8 cellular contexts compared by ENCODE assay signal in genomic region chr7:8217200-8218068, GRCh38. TPM values are rescaled to one million over a fixed set of nuclear protein-coding genes. Genes with fewer than 3 reads are reported as not detected.
A peak's percentile ranks its signal among the peaks of the same experiment; 100 is the strongest.
DNase-seq lines count a peak whose midpoint lies in the region; ATAC-seq and TF ChIP-seq lines count a peak whose summit lies in the region.

No MANE protein-coding gene starts in this region.

- H3K36me3 ChIP-seq in breast epithelium (no peaks in the 10 kb centered on the region), tibial artery (no peaks in the 10 kb centered on the region)

- TF ChIP-seq CTCF in breast epithelium (IDR thresholded peaks at IDR 0.05) (peak; percentile 70 to 87 (median 75)), tibial artery (IDR thresholded peaks at IDR 0.05) (peak; percentile 65 to 84)

- intact Hi-C loops in Right ventricle myocardium superior (cut with DNase I): loop anchor here (10.0 kb wide), 2 partner anchors 453 to 543 kb away; no protein-coding TSS in a partner anchor
- intact Hi-C loops in Right ventricle myocardium inferior (cut with DNase I): loop anchor here (5.0 to 10.0 kb wide), 5 partner anchors 250 to 793 kb away; partner anchors contain the start of genes GLCCI1 and UMAD1
- intact Hi-C loops in breast epithelium (cut with DNase I; ENCODE audit: low total_unique reads): loop anchor here (2.0 kb wide), 1 partner anchor 53 kb away; no protein-coding TSS in a partner anchor
- intact Hi-C loops in tibial artery (cut with DNase I; ENCODE audit: low total_unique reads): loop anchor here (5.0 to 10.0 kb wide), 3 partner anchors 453 to 790 kb away; no protein-coding TSS in a partner anchor

- DNase-seq in Right ventricle myocardium superior: no peak
- DNase-seq in Right ventricle myocardium inferior (ENCODE audit: missing footprints): no peak
- peak; percentile 83 for DNase-seq in Jurkat, Clone E6-1 (ENCODE audit: low read depth, low spot score)
- DNase-seq in NOMO-1 (lab: John Stamatoyannopoulos, UW; ENCODE audit: unreplicated experiment in 2 of 2): peak; percentile 16 to 76
- no peak for DNase-seq in breast epithelium (ENCODE audit: low spot score in 2 of 2)
- peak; percentile 74 for DNase-seq in kidney tubule cell (ENCODE audit: low spot score)
- DNase-seq in tibial artery: no peak
- DNase-seq in stimulated activated CD4-positive, alpha-beta T cell treated with anti-CD3 and anti-CD28 coated beads, Interleukin-12 subunit alpha, Interleukin-12 subunit beta, amount 100 ng/mL, for 4 hours: no peak

- TF ChIP-seq POLR2A in breast epithelium (IDR thresholded peaks at IDR 0.05): no peak

- no peak overlapping the region for H3K4me3 ChIP-seq in Jurkat, Clone E6-1 (ENCODE audit: low read length)
- H3K4me3 ChIP-seq in breast epithelium: no peak overlapping the region
- H3K4me3 ChIP-seq in tibial artery: no peak overlapping the region

- peak; percentile 55 for ATAC-seq in Right ventricle myocardium superior (ENCODE audit: poor library complexity)
- no peak for ATAC-seq in Right ventricle myocardium inferior

- H3K27me3 ChIP-seq in breast epithelium: no peaks in the 10 kb centered on the region
- no peaks in the 10 kb centered on the region for H3K27me3 ChIP-seq in tibial artery

- H3K27ac ChIP-seq in breast epithelium (no peak overlapping the region), tibial artery (no peak overlapping the region)

- no peaks in the 10 kb centered on the region for H3K9me3 ChIP-seq in breast epithelium
- H3K9me3 ChIP-seq in tibial artery: no peaks in the 10 kb centered on the region

- H3K4me1 ChIP-seq in breast epithelium: no peaks in the 10 kb centered on the region
- peaks cover 0 to 3% (median 0%) of the 10 kb centered on the region in 4 donors for H3K4me1 ChIP-seq in tibial artery

RNA-seq across cellular contexts. Expression of gene ICA1, which starts 44.5 kb away (rescaled TPM):
- 37.1 TPM for total RNA-seq in Right ventricle myocardium superior
- 44.3 TPM for total RNA-seq in Right ventricle myocardium inferior
- polyA plus RNA-seq in Jurkat, Clone E6-1 (2012; ENCODE audit: insufficient read depth, insufficient read length): 21.8 TPM
- total RNA-seq in breast epithelium: 10 to 100 TPM; 22.1 to 70.1 (median 45.7) TPM

Comparison
In these comparisons a context has a peak if more than half of its experiments do, and no peak if none do; other contexts are left out.
1. DNase-seq: peak in Jurkat, Clone E6-1 (single experiment), NOMO-1 (2 of 2) and kidney tubule cell (single experiment); none in Right ventricle myocardium superior (single experiment), Right ventricle myocardium inferior (single experiment), breast epithelium (0 of 2), tibial artery (0 of 2) and stimulated activated CD4-positive, alpha-beta T cell treated with anti-CD3 and anti-CD28 coated beads, Interleukin-12 subunit alpha, Interleukin-12 subunit beta, amount 100 ng/mL, for 4 hours (single experiment).